In genomic region chr1:58734630-58735029, GRCh38 we compare ENCODE assay signal across 6 cellular contexts.
"Had no signal": no experiment of that assay in that cellular context is flagged by ENCODE, and none has a peak within 500 bp of the region (broad histone marks: within the 10 kb centered on the region; RNA-seq: fewer than 3 reads in every experiment).

No MANE protein-coding gene starts in this region.

- H3K4me1 ChIP-seq: HAP-1 had no signal

- H3K4me3 ChIP-seq: HAP-1 had no signal

- H3K27ac Mint-ChIP-seq: HFFc6, IgD-negative memory B cell had no signal

- ATAC-seq: HCT116 had no signal

- H3K36me3 Mint-ChIP-seq: IgD-negative memory B cell had no signal

- DNase-seq: GOT3, H7, HFFc6 had no signal

- H3K4me3 Mint-ChIP-seq: HFFc6, IgD-negative memory B cell had no signal

- H3K36me3 ChIP-seq: HAP-1 had no signal

- H3K9me3 Mint-ChIP-seq: HFFc6, IgD-negative memory B cell had no signal

- H3K9me3 ChIP-seq: HAP-1 had no signal
